16 cellular contexts compared by ENCODE assay signal in the genomic region with DNA sequence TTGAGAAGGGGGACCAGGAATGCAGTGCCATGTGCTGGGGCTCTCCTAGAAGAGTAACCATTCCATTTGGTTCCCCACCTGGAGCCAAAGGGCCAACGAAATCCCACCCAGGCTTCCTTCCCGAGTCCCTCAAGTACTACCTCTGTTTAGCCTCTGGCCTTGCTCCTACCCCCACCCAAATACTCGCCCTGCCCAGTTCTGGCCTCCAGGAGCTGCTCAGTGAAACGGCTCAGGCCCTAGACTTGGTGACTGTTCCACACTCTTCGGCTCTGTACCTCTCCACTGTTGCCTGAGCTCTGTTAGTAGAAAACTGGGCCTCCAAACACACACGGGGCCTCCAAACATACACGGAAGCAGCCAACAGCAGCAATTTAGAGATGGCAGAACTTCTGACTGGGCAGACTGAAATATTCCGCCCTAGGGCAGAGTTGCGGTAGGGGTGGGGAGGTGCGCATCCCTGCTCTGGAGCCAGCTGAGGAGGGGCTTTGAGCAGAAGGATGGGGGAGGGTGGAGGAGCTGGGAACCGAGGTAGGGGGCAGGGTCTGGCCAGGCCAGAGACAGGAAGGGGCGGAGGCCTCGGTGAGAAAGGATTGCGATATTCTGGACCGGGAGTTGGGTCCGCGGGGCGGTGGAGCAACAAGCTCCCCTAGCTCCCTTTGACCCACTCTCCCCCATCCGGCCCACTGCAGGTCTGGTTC. TPM values are rescaled to one million over a fixed set of nuclear protein-coding genes. Genes with fewer than 3 reads are reported as not detected.
DNase-seq lines count a peak whose midpoint lies in the region; ATAC-seq and TF ChIP-seq lines count a peak whose summit lies in the region.
"Had no signal": no experiment of that assay in that cellular context is flagged by ENCODE, and none has a peak within 500 bp of the region (broad histone marks: within the 10 kb centered on the region; RNA-seq: fewer than 3 reads in every experiment).

No MANE protein-coding gene starts in this region.

- TF ChIP-seq EP300 in gastroesophageal sphincter (IDR thresholded peaks at IDR 0.05), result no peak

- no peak for ATAC-seq in central memory CD8-positive, alpha-beta T cell (replicated peaks; ENCODE audit: extremely low read depth, poor library complexity, severe bottlenecking)
- no peak for ATAC-seq in natural killer cell
- ATAC-seq in gastroesophageal sphincter, result no peak
- ATAC-seq in HG03175 (IDR thresholded peaks at IDR 0.05; ENCODE audit: unreplicated experiment), result no peak
- no peak for ATAC-seq in HG03342 (IDR thresholded peaks at IDR 0.05; ENCODE audit: unreplicated experiment)
- ATAC-seq: HepG2 had no signal

- intact Hi-C loops in natural killer cell (cut with micrococcal nuclease), result no loop called here

- peak overlapping the region; percentile 16 for H3K4me3 Mint-ChIP-seq in central memory CD8-positive, alpha-beta T cell
- H3K4me3 Mint-ChIP-seq in natural killer cell, result peak overlapping the region; percentile 76

- DNase-seq in AG20443 (ENCODE audit: low spot score), result peak; percentile 8
- peak; percentile 78 for DNase-seq in H7
- no peak for DNase-seq in central memory CD8-positive, alpha-beta T cell (ENCODE audit: low spot score in 2 of 2)
- DNase-seq in natural killer cell, result no peak
- DNase-seq in SJCRH30, result no peak
- DNase-seq: DMS153; effector CD4-positive, alpha-beta T cell; kidney glomerular epithelial cell; NCI-H226; small intestine; stimulated activated naive CD4-positive, alpha-beta T cell treated with Interleukin-2 at 50 U/mL for 16 hours had no signal

- H3K27ac ChIP-seq in gastroesophageal sphincter, result no peak overlapping the region
- H3K27ac ChIP-seq in SJCRH30, result no peak overlapping the region
- H3K27ac ChIP-seq: SK-N-MC had no signal

- no peak for TF ChIP-seq CTCF in natural killer cell (IDR thresholded peaks at IDR 0.05)
- no peak for TF ChIP-seq CTCF in gastroesophageal sphincter (IDR thresholded peaks at IDR 0.05)

- peaks cover 90% of the 10 kb centered on the region for H3K27me3 Mint-ChIP-seq in central memory CD8-positive, alpha-beta T cell
- H3K27me3 Mint-ChIP-seq in natural killer cell (ENCODE audit: low read depth in 2 of 2), result peaks cover 70 to 74% of the 10 kb centered on the region in 2 donors

- WGBS in gastroesophageal sphincter (ENCODE audit: low coverage in 1 of 2), 2 donors, result 30 to 44% methylated on average over 2 to 6 of the region's 19 CpGs

- peaks cover 0 to 14% (median 0%) of the 10 kb centered on the region in 3 donors for H3K9me3 ChIP-seq in gastroesophageal sphincter
- H3K9me3 ChIP-seq in SJCRH30 (replicated peaks), result no peaks in the 10 kb centered on the region

- peaks cover 7% of the 10 kb centered on the region for H3K36me3 Mint-ChIP-seq in central memory CD8-positive, alpha-beta T cell (ENCODE audit: insufficient read depth)
- H3K36me3 Mint-ChIP-seq in natural killer cell, result peaks cover under 1% of the 10 kb centered on the region

- H3K4me3 ChIP-seq in H7 (ENCODE audit: insufficient read depth, low read depth, low read length), result peak overlapping the region; percentile 25; the same call in 1 of the 2 replicates
- peak overlapping the region in 1 of 2 donors; percentile 29 for H3K4me3 ChIP-seq in gastroesophageal sphincter
- H3K4me3 ChIP-seq in SJCRH30, result no peak overlapping the region
- H3K4me3 ChIP-seq: SK-N-MC had no signal

- peaks cover 53% of the 10 kb centered on the region for H3K4me1 Mint-ChIP-seq in central memory CD8-positive, alpha-beta T cell
- H3K4me1 Mint-ChIP-seq in natural killer cell, result peaks cover 51 to 52% of the 10 kb centered on the region in 2 donors

- peaks cover 96% of the 10 kb centered on the region for H3K27me3 ChIP-seq in H7 (ENCODE audit: control insufficient read depth, insufficient read depth, low read length)
- peaks cover 100% of the 10 kb centered on the region for H3K27me3 ChIP-seq in gastroesophageal sphincter
- H3K27me3 ChIP-seq in SJCRH30, result no peaks in the 10 kb centered on the region

- H3K27ac Mint-ChIP-seq in central memory CD8-positive, alpha-beta T cell (ENCODE audit: low read depth), result no peak overlapping the region
- no peak overlapping the region for H3K27ac Mint-ChIP-seq in natural killer cell

- H3K9me3 Mint-ChIP-seq in central memory CD8-positive, alpha-beta T cell, result no peaks in the 10 kb centered on the region
- H3K9me3 Mint-ChIP-seq in natural killer cell, result no peaks in the 10 kb centered on the region

- H3K4me1 ChIP-seq in gastroesophageal sphincter, result peaks cover 2 to 84% (median 44%) of the 10 kb centered on the region in 3 donors
- no peaks in the 10 kb centered on the region for H3K4me1 ChIP-seq in SJCRH30

- no peak for TF ChIP-seq POLR2A in gastroesophageal sphincter (IDR thresholded peaks at IDR 0.05)

- H3K36me3 ChIP-seq in H7 (replicated peaks; ENCODE audit: control insufficient read depth, insufficient read depth, low read length) (no peaks in the 10 kb centered on the region), gastroesophageal sphincter (no peaks in the 10 kb centered on the region), SJCRH30 (peaks cover 39% of the 10 kb centered on the region)

RNA-seq across cellular contexts. Expression of a gene that starts 4.3 kb away (rescaled TPM):
- 0.03 and 0.26 TPM in 2 replicates for total RNA-seq in H7 (2014; rRNA removed; shearing (Covaris generic))
- total RNA-seq in natural killer cell (not detected), gastroesophageal sphincter (under 1 TPM in 1 of 4 donors, not detected in 3; 0.62 TPM)
- 4.1 and 4.3 TPM in 2 replicates for total RNA-seq in SJCRH30 (2014; rRNA removed; shearing (Covaris generic))

Comparison
In these comparisons a context has a peak if more than half of its experiments do, and no peak if none do; other contexts are left out.
1. DNase-seq: peak in AG20443 (single experiment) and H7 (single experiment); none in central memory CD8-positive, alpha-beta T cell (0 of 2), natural killer cell (single experiment) and SJCRH30 (0 of 2).